ENCODE assay signal across 23 cellular contexts in the genomic region with DNA sequence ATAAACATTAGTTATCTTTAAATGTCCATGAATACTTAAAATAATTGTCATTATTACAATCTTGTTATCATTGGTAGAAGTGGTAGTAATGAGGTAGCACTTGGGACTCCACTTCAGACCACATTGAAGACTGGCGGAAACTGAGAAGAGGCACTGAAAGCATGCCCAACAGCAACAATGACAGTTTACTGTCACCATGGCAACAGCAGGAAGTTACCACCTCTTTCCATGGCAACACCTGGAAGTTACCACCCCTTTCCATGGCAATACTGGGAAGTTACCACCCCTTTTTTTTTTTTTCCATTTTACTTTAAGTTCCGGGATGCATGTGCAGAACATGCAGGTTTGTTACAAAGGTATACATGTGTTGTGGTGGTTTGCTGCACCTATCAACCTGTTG.
DNase-seq lines count a peak whose midpoint lies in the region; ATAC-seq, FAIRE-seq and TF ChIP-seq lines count a peak whose summit lies in the region.
"Had no signal": no experiment of that assay in that cellular context is flagged by ENCODE, and none has a peak within 500 bp of the region (broad histone marks: within the 10 kb centered on the region; RNA-seq: fewer than 3 reads in every experiment).

No MANE protein-coding gene starts in this region.

- H3K4ac ChIP-seq in mesendoderm (ENCODE audit: low read depth, low read length), result no peak overlapping the region

- no peak overlapping the region for H2AFZ ChIP-seq in K562 (ENCODE audit: low read depth, low read length)

- H3K4me3 ChIP-seq in H7 (ENCODE audit: insufficient read depth, low read depth, low read length) (no peak overlapping the region), K562 (no peak overlapping the region), mesendoderm (ENCODE audit: low read length) (no peak overlapping the region), gastroesophageal sphincter (no peak overlapping the region)
- H3K4me3 ChIP-seq: BLaER1 had no signal

- DNase-seq in Caki2 (ENCODE audit: low read depth) (peak; percentile 25), H7 (peak; percentile 16), K562 (ENCODE audit: extremely low read depth in 1 of 4, low spot score in 3 of 4) (no peak), mesendoderm (peak; percentile 64), omental fat pad (ENCODE audit: low spot score) (no peak), MCF 10A (ENCODE audit: unreplicated experiment) (no peak)
- DNase-seq: Caco-2; CD4-positive, CD25-positive, alpha-beta regulatory T cell; CD8-positive, alpha-beta T cell; DMS 273 treated with DMSO at 0.1 percent for 48 hours; DMS79; EL; GF-D8; GOT3 had no signal

- H3K79me2 ChIP-seq in K562 (ENCODE audit: control insufficient read depth, insufficient read depth, low read length) (no peaks in the 10 kb centered on the region), mesendoderm (ENCODE audit: control insufficient read depth, insufficient read depth, low read length) (no peaks in the 10 kb centered on the region)

- H4K20me1 ChIP-seq in K562 (replicated peaks; ENCODE audit: control insufficient read depth, insufficient read depth, low read length), result no peaks in the 10 kb centered on the region
- H4K20me1 ChIP-seq: BLaER1 had no signal

- POLR2A ChIA-PET in K562 (lab: Yijun Ruan, JAX), result no interaction called here
- POLR2A ChIA-PET in MCF 10A (lab: Yijun Ruan, JAX), result no interaction called here

- ATAC-seq in K562 (no peak), omental fat pad (ENCODE audit: low FRiP score) (no peak), gastroesophageal sphincter (no peak)
- ATAC-seq: CD8-positive, alpha-beta T cell; HCT116 had no signal

- BruUV-seq in K562 (replicated peaks; lab: Mats Ljungman, UMichigan), result no TSS peak
- BruUV-seq in MCF 10A (replicated peaks; lab: Mats Ljungman, UMichigan), result no TSS peak

- no peaks in the 10 kb centered on the region for H3K36me3 ChIP-seq in H7 (replicated peaks; ENCODE audit: control insufficient read depth, insufficient read depth, low read length)
- H3K36me3 ChIP-seq in K562 (ENCODE audit: control insufficient read depth, insufficient read depth, low read length), result no peaks in the 10 kb centered on the region
- no peaks in the 10 kb centered on the region for H3K36me3 ChIP-seq in mesendoderm (ENCODE audit: control insufficient read depth, insufficient read depth, low read length)
- H3K36me3 ChIP-seq in gastroesophageal sphincter, result no peaks in the 10 kb centered on the region
- H3K36me3 ChIP-seq: BLaER1 had no signal

- H3K9me3 Mint-ChIP-seq in MCF 10A (ENCODE audit: unreplicated experiment), result peaks cover 13% of the 10 kb centered on the region

- no peak for TF ChIP-seq RAD21 in K562 (CRISPR knock-in tag; conservative IDR thresholded peaks at IDR 0.05 in 1 of 2, IDR thresholded peaks at IDR 0.05 in 1 of 2)

- WGBS in K562 (ENCODE audit: insufficient coverage, low coverage, missing lambda C conversion rate), result 3% methylated on average over 2 of the region's 2 CpGs
- no CpG with 5 or more reads among the region's 2 CpGs for WGBS in mesendoderm (ENCODE audit: extremely low coverage, insufficient coverage, low lambda C conversion rate)
- 100% methylated on average over 1 to 2 of the region's 2 CpGs for WGBS in gastroesophageal sphincter (ENCODE audit: low coverage in 1 of 2), 2 donors

- no peak overlapping the region for H2BK15ac ChIP-seq in mesendoderm (replicated peaks; ENCODE audit: low read depth)

- FAIRE-seq in K562 (lab: Jason Lieb, UNC), result no peak
- FAIRE-seq: D721Med, GM12891, GM18507, H54 had no signal

- no peak overlapping the region for H3K56ac ChIP-seq in mesendoderm (ENCODE audit: low read length)

- H3K27me3 ChIP-seq in H7 (ENCODE audit: control insufficient read depth, insufficient read depth, low read length), result no peaks in the 10 kb centered on the region
- no peaks in the 10 kb centered on the region for H3K27me3 ChIP-seq in K562 (ENCODE audit: control insufficient read depth in 2 of 2, insufficient read depth in 2 of 2, low read length in 2 of 2)
- no peaks in the 10 kb centered on the region for H3K27me3 ChIP-seq in mesendoderm (ENCODE audit: insufficient read depth, low read length, poor library complexity)
- H3K27me3 ChIP-seq in gastroesophageal sphincter, result no peaks in the 10 kb centered on the region
- H3K27me3 ChIP-seq: BLaER1 had no signal

- no peak overlapping the region for H2AK5ac ChIP-seq in mesendoderm (ENCODE audit: low read length)

- H4K8ac ChIP-seq in mesendoderm (ENCODE audit: low read depth, low read length), result no peak overlapping the region

- H3K9ac ChIP-seq in K562 (ENCODE audit: insufficient read depth in 1 of 2, low read depth in 2 of 2, low read length in 2 of 2) (no peak overlapping the region), mesendoderm (ENCODE audit: low read length) (no peak overlapping the region)
- H3K9ac ChIP-seq: BLaER1 had no signal

- CTCF ChIA-PET in K562 (lab: Yijun Ruan, JAX; ENCODE audit: low intra/inter-chr PET ratio), result no interaction called here
- CTCF ChIA-PET in MCF 10A (lab: Yijun Ruan, JAX), result no interaction called here

- intact Hi-C loops in K562 (cut with micrococcal nuclease) (no loop called here), MCF 10A (cut with micrococcal nuclease) (no loop called here)

- no peak overlapping the region for H2BK5ac ChIP-seq in mesendoderm (ENCODE audit: low read length)

- no peak overlapping the region for H3K4me3 Mint-ChIP-seq in MCF 10A (ENCODE audit: unreplicated experiment)
- H3K4me3 Mint-ChIP-seq: B cell; CD4-positive, CD25-positive, alpha-beta regulatory T cell; CD8-positive, alpha-beta T cell had no signal

- H3K36me3 Mint-ChIP-seq in MCF 10A (ENCODE audit: insufficient read depth, unreplicated experiment), result no peaks in the 10 kb centered on the region
- H3K36me3 Mint-ChIP-seq: CD8-positive, alpha-beta T cell had no signal

- in situ Hi-C loops in Caki2 (cut with HindIII; ENCODE audit: low pct_unique_long_range_greater_than_20kb, low sequenced_read_pairs) (no loop called here), K562 (cut with MboI) (no loop called here)

- no peaks in the 10 kb centered on the region for H3K79me1 ChIP-seq in mesendoderm (ENCODE audit: low read length)

- no peaks in the 10 kb centered on the region for H3K9me3 ChIP-seq in K562 (replicated peaks; ENCODE audit: control insufficient read depth, insufficient read depth, low read depth, low read length)
- H3K9me3 ChIP-seq in gastroesophageal sphincter, result peaks cover 0 to 4% (median 0%) of the 10 kb centered on the region in 3 donors
- H3K9me3 ChIP-seq: Caco-2 had no signal

- TF ChIP-seq EP300 in K562 (IDR thresholded peaks at IDR 0.05; ENCODE audit: low read length) (no peak), gastroesophageal sphincter (IDR thresholded peaks at IDR 0.05) (no peak)

- H3K27ac ChIP-seq in K562 (ENCODE audit: extremely low read depth, low read depth, low read length) (no peak overlapping the region), mesendoderm (ENCODE audit: low read depth, low read length) (no peak overlapping the region), gastroesophageal sphincter (no peak overlapping the region)
- H3K27ac ChIP-seq: BLaER1, C4-2B had no signal

- no peaks in the 10 kb centered on the region for H3K4me1 Mint-ChIP-seq in MCF 10A (ENCODE audit: insufficient read depth, unreplicated experiment)
- H3K4me1 Mint-ChIP-seq: B cell; CD4-positive, CD25-positive, alpha-beta regulatory T cell had no signal

- H3K23ac ChIP-seq in mesendoderm (ENCODE audit: low read length), result no peak overlapping the region

- TF ChIP-seq POLR2A in K562 (conservative IDR thresholded peaks at IDR 0.05), result no peak
- no peak for TF ChIP-seq POLR2A in gastroesophageal sphincter (IDR thresholded peaks at IDR 0.05)

- no peak overlapping the region for H3K27ac Mint-ChIP-seq in MCF 10A (ENCODE audit: low read depth, unreplicated experiment)
- H3K27ac Mint-ChIP-seq: B cell; CD4-positive, CD25-positive, alpha-beta regulatory T cell; CD8-positive, alpha-beta T cell had no signal

- H3K4me1 ChIP-seq in K562 (replicated peaks in 1 of 2; ENCODE audit: control insufficient read depth in 2 of 2, insufficient read depth in 2 of 2, low read length in 2 of 2) (no peaks in the 10 kb centered on the region), mesendoderm (ENCODE audit: control insufficient read depth, low read depth, low read length) (no peaks in the 10 kb centered on the region), gastroesophageal sphincter (no peaks in the 10 kb centered on the region)
- H3K4me1 ChIP-seq: BLaER1, Caco-2 had no signal

- H4K5ac ChIP-seq in mesendoderm (ENCODE audit: low read length), result no peak overlapping the region

- no peak overlapping the region for H3K18ac ChIP-seq in mesendoderm (ENCODE audit: low read length)

- TF ChIP-seq CTCF in K562 (IDR thresholded peaks at IDR 0.05 in 2 of 3, conservative IDR thresholded peaks at IDR 0.05 in 1 of 3; ENCODE audit: insufficient read depth in 2 of 3, low read depth in 1 of 3, low read length in 3 of 3) (no peak), omental fat pad (IDR thresholded peaks at IDR 0.05) (no peak), MCF 10A (IDR thresholded peaks at IDR 0.05; ENCODE audit: unreplicated experiment) (no peak), gastroesophageal sphincter (IDR thresholded peaks at IDR 0.05) (no peak)

- H3K27me3 Mint-ChIP-seq in MCF 10A (ENCODE audit: insufficient read depth, unreplicated experiment), result no peaks in the 10 kb centered on the region
- H3K27me3 Mint-ChIP-seq: B cell; CD4-positive, CD25-positive, alpha-beta regulatory T cell had no signal

- H3K9me1 ChIP-seq in K562 (ENCODE audit: control insufficient read depth, insufficient read depth, low read length), result no peaks in the 10 kb centered on the region

- H2BK120ac ChIP-seq in mesendoderm (ENCODE audit: low read depth, low read length), result no peak overlapping the region

- H3K4me2 ChIP-seq in K562 (ENCODE audit: insufficient read depth, low read length) (no peak overlapping the region), mesendoderm (ENCODE audit: low read length) (no peak overlapping the region)
- H3K4me2 ChIP-seq: BLaER1 had no signal

TF ChIP-seq in K562, 482 proteins besides CTCF, POLR2A, EP300 and RAD21:
- TF ChIP-seq MAFG (tag; conservative IDR thresholded peaks at IDR 0.05) (no peak), RFX1 (IDR thresholded peaks at IDR 0.05) (peak; percentile 71)

Comparison
In these comparisons a context has a peak if more than half of its experiments do, and no peak if none do; other contexts are left out.
1. DNase-seq: peak in Caki2 (single experiment), H7 (single experiment) and mesendoderm (single experiment); none in K562 (0 of 4), omental fat pad (single experiment) and MCF 10A (single experiment).